20 cellular contexts compared by ENCODE assay signal in the genomic region with DNA sequence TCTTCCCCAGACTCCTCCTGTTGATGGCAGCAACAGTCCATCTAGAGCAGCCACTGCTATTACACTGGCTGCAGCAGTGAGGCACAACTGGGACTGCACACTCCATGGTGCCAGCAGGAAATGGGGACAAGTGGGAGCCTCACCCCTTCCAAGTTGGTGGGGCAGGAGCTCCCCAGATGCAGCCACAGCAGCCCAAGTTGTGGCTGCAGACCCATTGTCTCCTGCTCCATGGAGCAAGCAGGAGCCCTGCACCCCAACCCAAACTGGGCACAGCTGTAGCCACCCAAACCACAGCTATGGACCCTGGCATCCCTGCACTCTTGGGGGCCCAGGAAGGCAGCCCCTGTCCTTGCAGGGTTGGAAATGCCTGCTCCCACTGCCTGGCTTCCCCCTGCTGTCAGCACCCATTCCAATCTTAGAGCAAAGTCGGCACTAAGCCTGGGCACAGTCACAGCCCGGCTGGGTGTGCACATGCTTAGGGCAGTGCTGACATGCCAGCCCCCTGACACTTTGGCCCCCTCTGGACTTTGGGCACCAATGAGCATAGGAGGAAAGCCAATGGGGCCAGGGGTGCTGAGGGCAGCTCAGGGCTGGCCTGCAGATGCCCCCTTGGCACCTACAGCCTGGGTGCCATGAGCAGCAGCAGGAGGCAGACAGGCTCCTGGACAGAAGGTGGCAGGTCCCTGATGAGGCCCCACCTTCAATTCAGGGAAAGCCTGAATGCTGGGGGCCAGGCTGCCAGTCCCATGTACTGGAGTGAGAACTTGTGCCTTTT. TPM values are rescaled to one million over a fixed set of nuclear protein-coding genes. Genes with fewer than 3 reads are reported as not detected.
"Had no signal": no experiment of that assay in that cellular context is flagged by ENCODE, and none has a peak within 500 bp of the region (broad histone marks: within the 10 kb centered on the region; RNA-seq: fewer than 3 reads in every experiment).

No MANE protein-coding gene starts in this region.

- H3K4me3 Mint-ChIP-seq: central memory CD8-positive, alpha-beta T cell; dendritic cell treated with granulocyte-macrophage colony-stimulating factor and Interleukin-4, amounts not matched to agents 40 ng/mL and 50 ng/mL, for 4 days; effector memory CD8-positive, alpha-beta T cell; nephron progenitor cell had no signal

- H3K9me3 Mint-ChIP-seq: central memory CD8-positive, alpha-beta T cell; effector memory CD8-positive, alpha-beta T cell had no signal

- H3K27ac Mint-ChIP-seq: dendritic cell treated with granulocyte-macrophage colony-stimulating factor and Interleukin-4, amounts not matched to agents 40 ng/mL and 50 ng/mL, for 4 days; nephron progenitor cell had no signal

- ATAC-seq: effector memory CD8-positive, alpha-beta T cell; sciatic nerve had no signal

- DNase-seq: effector memory CD8-positive, alpha-beta T cell; erythroblast; foreskin melanocyte; hippocampal formation; kidney glomerular epithelial cell; mammary epithelial cell; nephron progenitor cell; stimulated activated CD4-positive, alpha-beta T cell treated with anti-CD3 and anti-CD28 coated beads, Interleukin-12 subunit alpha, Interleukin-12 subunit beta, amount 100 ng/mL, for 4 hours; stimulated activated naive CD4-positive, alpha-beta T cell treated with Interleukin-2 at 50 U/mL for 16 hours; upper lobe of left lung had no signal

- H3K27ac ChIP-seq: neutrophil, skin epidermis, upper lobe of left lung had no signal

- H3K4me1 ChIP-seq: upper lobe of left lung had no signal

- H3K36me3 ChIP-seq: heart left ventricle, neutrophil, upper lobe of left lung had no signal

- H3K4me3 ChIP-seq: heart left ventricle, skin epidermis, upper lobe of left lung had no signal

- H3K4me1 Mint-ChIP-seq: central memory CD8-positive, alpha-beta T cell had no signal

RNA-seq across cellular contexts. Expression of a gene that starts 44.0 kb away (rescaled TPM):
- total RNA-seq: bronchial epithelial cell, lower leg skin, mammary epithelial cell, osteoblast, pulmonary artery endothelial cell had no signal
- polyA plus RNA-seq: heart left ventricle had no signal
